In the genomic region with DNA sequence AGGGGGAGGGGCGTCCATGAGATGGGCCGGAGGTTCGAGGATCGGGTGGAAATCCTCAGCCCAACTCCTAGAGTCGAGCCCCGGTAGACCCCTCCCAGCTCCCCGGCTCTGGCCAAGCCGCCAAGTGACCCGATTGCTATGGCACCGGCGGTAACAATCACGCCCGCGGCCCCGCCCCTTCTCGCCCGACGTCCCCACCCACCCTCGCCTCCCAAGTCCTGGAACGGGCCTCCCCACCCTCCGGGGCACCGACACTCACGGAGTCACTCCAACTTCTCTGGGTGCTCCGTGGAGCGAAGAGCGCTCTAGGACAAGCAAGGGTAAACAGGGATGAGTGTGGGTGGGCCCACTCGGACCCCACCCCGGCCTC, we compare ENCODE assay signal across 8 cellular contexts. TPM values are rescaled to one million over a fixed set of nuclear protein-coding genes. Genes with fewer than 3 reads are reported as not detected.
DNase-seq lines count a peak whose midpoint lies in the region; ATAC-seq and TF ChIP-seq lines count a peak whose summit lies in the region.

A gene (plus strand): TSS at position 204 of the 370 bp plus-strand sequence. CDS start 5,050 bp downstream, outside the sequence.

- TF ChIP-seq CTCF in BE2C (IDR thresholded peaks at IDR 0.05; ENCODE audit: low read depth, low read length) (no peak), HEK293 (tag by site-specific recombination; IDR thresholded peaks at IDR 0.05) (no peak), choroid plexus epithelial cell (conservative IDR thresholded peaks at IDR 0.05; ENCODE audit: low read depth, low read length) (no peak)

- no peaks in the 10 kb centered on the region for H3K9me3 ChIP-seq in BE2C
- no peaks in the 10 kb centered on the region for H3K9me3 ChIP-seq in HEK293 (ENCODE audit: control insufficient read depth, insufficient read depth, low read depth, low read length)

- no peaks in the 10 kb centered on the region; the same call in 1 of the 2 replicates for H3K36me3 ChIP-seq in BE2C
- H3K36me3 ChIP-seq in HEK293 (ENCODE audit: control insufficient read depth in 2 of 2, insufficient read depth in 1 of 2, low read length in 2 of 2) = no peaks in the 10 kb centered on the region

- ATAC-seq in GM18909 (IDR thresholded peaks at IDR 0.05; ENCODE audit: poor library complexity, unreplicated experiment) = no peak

- H3K27me3 ChIP-seq in BE2C = no peaks in the 10 kb centered on the region

- peak; percentile 63 for DNase-seq in BE2C
- peak; percentile 60 for DNase-seq in T1000 (lab: John Stamatoyannopoulos, UW)
- peak; percentile 46 for DNase-seq in choroid plexus epithelial cell (ENCODE audit: low read depth)
- DNase-seq in kidney glomerular epithelial cell (lab: John Stamatoyannopoulos, UW) = peak; percentile 8
- peak in 3 of 4 experiments; percentile 17 to 25 (median 21) for DNase-seq in stimulated activated CD4-positive, alpha-beta T cell treated with anti-CD3 and anti-CD28 coated beads, Interleukin-1b, Interleukin-23, amount 100 ng/mL, for 24 hours (ENCODE audit: low read depth in 4 of 4, low spot score in 1 of 4)
- no peak for DNase-seq in NCI-H526 treated with DMSO at 0.1 percent for 48 hours (lab: John Stamatoyannopoulos, UW)

- H3K4me3 ChIP-seq in BE2C (ENCODE audit: low read depth, low read length) = peak within 1 kb of the TSS; percentile 99
- peak within 1 kb of the TSS; percentile 73 for H3K4me3 ChIP-seq in HEK293 (ENCODE audit: low read depth, low read length)
- H3K4me3 ChIP-seq in choroid plexus epithelial cell (ENCODE audit: low read depth, low read length) = peak within 1 kb of the TSS; percentile 75

- POLR2A ChIA-PET in HEK293 (lab: Yijun Ruan, JAX) = interaction anchor here (0.7 to 2.4 kb wide), 2 partner anchors 10 to 66 kb away, joined by 3 to 8 read pairs; a partner anchor contains a TSS

- CTCF ChIA-PET in HEK293 (lab: Yijun Ruan, JAX) = interaction anchor here (1.0 to 4.7 kb wide), 2 partner anchors 23 to 93 kb away, joined by 4 to 39 read pairs; no protein-coding TSS in a partner anchor

- H3K27ac ChIP-seq in HEK293 (ENCODE audit: extremely low read depth, low read depth, low read length) = peak within 1 kb of the TSS; percentile 10; the same call in 1 of the 2 replicates

- H3K4me1 ChIP-seq in BE2C (no peaks in the 10 kb centered on the region), HEK293 (ENCODE audit: control insufficient read depth, insufficient read depth, low read length) (no peaks in the 10 kb centered on the region)

TF ChIP-seq in HEK293, 187 proteins besides CTCF, POLR2A, EP300 and RAD21 (continues in another document):
- TF ChIP-seq, protein P1, sequence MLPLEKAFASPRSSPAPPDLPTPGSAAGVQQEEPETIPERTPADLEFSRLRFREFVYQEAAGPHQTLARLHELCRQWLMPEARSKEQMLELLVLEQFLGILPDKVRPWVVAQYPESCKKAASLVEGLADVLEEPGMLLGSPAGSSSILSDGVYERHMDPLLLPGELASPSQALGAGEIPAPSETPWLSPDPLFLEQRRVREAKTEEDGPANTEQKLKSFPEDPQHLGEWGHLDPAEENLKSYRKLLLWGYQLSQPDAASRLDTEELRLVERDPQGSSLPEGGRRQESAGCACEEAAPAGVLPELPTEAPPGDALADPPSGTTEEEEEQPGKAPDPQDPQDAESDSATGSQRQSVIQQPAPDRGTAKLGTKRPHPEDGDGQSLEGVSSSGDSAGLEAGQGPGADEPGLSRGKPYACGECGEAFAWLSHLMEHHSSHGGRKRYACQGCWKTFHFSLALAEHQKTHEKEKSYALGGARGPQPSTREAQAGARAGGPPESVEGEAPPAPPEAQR (tag by site-specific recombination; IDR thresholded peaks at IDR 0.05) = no peak
- TF ChIP-seq, protein P2, sequence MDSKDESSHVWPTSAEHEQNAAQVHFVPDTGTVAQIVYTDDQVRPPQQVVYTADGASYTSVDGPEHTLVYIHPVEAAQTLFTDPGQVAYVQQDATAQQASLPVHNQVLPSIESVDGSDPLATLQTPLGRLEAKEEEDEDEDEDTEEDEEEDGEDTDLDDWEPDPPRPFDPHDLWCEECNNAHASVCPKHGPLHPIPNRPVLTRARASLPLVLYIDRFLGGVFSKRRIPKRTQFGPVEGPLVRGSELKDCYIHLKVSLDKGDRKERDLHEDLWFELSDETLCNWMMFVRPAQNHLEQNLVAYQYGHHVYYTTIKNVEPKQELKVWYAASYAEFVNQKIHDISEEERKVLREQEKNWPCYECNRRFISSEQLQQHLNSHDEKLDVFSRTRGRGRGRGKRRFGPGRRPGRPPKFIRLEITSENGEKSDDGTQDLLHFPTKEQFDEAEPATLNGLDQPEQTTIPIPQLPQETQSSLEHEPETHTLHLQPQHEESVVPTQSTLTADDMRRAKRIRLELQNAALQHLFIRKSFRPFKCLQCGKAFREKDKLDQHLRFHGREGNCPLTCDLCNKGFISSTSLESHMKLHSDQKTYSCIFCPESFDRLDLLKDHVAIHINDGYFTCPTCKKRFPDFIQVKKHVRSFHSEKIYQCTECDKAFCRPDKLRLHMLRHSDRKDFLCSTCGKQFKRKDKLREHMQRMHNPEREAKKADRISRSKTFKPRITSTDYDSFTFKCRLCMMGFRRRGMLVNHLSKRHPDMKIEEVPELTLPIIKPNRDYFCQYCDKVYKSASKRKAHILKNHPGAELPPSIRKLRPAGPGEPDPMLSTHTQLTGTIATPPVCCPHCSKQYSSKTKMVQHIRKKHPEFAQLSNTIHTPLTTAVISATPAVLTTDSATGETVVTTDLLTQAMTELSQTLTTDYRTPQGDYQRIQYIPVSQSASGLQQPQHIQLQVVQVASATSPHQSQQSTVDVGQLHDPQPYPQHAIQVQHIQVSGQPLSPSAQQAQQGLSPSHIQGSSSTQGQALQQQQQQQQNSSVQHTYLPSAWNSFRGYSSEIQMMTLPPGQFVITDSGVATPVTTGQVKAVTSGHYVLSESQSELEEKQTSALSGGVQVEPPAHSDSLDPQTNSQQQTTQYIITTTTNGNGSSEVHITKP (tag by site-specific recombination; IDR thresholded peaks at IDR 0.05) = 0 out of 2 replicates have a peak, but pooled peaks have one; percentile 6
- TF ChIP-seq SETDB1 (IDR thresholded peaks at IDR 0.05; ENCODE audit: insufficient read length, low read length) = no peak
- no peak for TF ChIP-seq ZBTB20 (tag by site-specific recombination; IDR thresholded peaks at IDR 0.05)
- TF ChIP-seq ZNF112 (tag by site-specific recombination; IDR thresholded peaks at IDR 0.05) = no peak
- no peak for TF ChIP-seq ZNF629 (tag by site-specific recombination; IDR thresholded peaks at IDR 0.05)
- TF ChIP-seq GFI1B (tag by site-specific recombination; IDR thresholded peaks at IDR 0.05) = no peak
- 0 out of 2 replicates have a peak, but pooled peaks have one; percentile 7 for TF ChIP-seq ZBTB8A (tag by site-specific recombination; IDR thresholded peaks at IDR 0.05)
- TF ChIP-seq ZNF544 (tag by site-specific recombination; IDR thresholded peaks at IDR 0.05) = no peak
- TF ChIP-seq, protein P3, sequence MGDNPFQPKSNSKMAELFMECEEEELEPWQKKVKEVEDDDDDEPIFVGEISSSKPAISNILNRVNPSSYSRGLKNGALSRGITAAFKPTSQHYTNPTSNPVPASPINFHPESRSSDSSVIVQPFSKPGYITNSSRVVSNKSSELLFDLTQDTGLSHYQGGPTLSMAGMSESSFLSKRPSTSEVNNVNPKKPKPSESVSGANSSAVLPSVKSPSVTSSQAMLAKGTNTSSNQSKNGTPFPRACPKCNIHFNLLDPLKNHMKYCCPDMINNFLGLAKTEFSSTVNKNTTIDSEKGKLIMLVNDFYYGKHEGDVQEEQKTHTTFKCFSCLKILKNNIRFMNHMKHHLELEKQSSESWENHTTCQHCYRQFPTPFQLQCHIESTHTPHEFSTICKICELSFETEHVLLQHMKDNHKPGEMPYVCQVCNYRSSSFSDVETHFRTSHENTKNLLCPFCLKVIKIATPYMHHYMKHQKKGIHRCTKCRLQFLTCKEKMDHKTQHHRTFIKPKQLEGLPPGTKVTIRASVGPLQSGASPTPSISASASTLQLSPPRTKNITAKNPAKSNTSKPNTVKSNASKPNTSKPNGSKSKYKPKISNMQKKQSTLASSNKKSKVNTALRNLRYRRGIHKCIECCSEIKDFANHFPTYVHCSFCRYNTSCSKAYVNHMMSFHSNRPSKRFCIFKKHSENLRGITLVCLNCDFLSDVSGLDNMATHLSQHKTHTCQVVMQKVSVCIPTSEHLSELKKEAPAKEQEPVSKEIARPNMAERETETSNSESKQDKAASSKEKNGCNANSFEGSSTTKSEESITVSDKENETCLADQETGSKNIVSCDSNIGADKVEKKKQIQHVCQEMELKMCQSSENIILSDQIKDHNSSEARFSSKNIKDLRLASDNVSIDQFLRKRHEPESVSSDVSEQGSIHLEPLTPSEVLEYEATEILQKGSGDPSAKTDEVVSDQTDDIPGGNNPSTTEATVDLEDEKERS (tag by site-specific recombination; IDR thresholded peaks at IDR 0.05) = no peak
- TF ChIP-seq, protein P4, sequence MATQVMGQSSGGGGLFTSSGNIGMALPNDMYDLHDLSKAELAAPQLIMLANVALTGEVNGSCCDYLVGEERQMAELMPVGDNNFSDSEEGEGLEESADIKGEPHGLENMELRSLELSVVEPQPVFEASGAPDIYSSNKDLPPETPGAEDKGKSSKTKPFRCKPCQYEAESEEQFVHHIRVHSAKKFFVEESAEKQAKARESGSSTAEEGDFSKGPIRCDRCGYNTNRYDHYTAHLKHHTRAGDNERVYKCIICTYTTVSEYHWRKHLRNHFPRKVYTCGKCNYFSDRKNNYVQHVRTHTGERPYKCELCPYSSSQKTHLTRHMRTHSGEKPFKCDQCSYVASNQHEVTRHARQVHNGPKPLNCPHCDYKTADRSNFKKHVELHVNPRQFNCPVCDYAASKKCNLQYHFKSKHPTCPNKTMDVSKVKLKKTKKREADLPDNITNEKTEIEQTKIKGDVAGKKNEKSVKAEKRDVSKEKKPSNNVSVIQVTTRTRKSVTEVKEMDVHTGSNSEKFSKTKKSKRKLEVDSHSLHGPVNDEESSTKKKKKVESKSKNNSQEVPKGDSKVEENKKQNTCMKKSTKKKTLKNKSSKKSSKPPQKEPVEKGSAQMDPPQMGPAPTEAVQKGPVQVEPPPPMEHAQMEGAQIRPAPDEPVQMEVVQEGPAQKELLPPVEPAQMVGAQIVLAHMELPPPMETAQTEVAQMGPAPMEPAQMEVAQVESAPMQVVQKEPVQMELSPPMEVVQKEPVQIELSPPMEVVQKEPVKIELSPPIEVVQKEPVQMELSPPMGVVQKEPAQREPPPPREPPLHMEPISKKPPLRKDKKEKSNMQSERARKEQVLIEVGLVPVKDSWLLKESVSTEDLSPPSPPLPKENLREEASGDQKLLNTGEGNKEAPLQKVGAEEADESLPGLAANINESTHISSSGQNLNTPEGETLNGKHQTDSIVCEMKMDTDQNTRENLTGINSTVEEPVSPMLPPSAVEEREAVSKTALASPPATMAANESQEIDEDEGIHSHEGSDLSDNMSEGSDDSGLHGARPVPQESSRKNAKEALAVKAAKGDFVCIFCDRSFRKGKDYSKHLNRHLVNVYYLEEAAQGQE (tag by site-specific recombination; IDR thresholded peaks at IDR 0.05) = no peak
- TF ChIP-seq GLI4 (tag by site-specific recombination; IDR thresholded peaks at IDR 0.05) = no peak
- TF ChIP-seq SP3 (tag by site-specific recombination; IDR thresholded peaks at IDR 0.05) = no peak; the same call in none of the 2 replicates
- TF ChIP-seq ZNF433 (tag by site-specific recombination; IDR thresholded peaks at IDR 0.05; ENCODE audit: low read depth) = no peak

RNA-seq across cellular contexts. Expression of the gene that starts here (rescaled TPM):
- polyA plus RNA-seq in BE2C (2012; ENCODE audit: insufficient read depth, insufficient read length, low read depth) = 2.2 TPM
